ENCODE assay signal across 8 cellular contexts in the genomic region with DNA sequence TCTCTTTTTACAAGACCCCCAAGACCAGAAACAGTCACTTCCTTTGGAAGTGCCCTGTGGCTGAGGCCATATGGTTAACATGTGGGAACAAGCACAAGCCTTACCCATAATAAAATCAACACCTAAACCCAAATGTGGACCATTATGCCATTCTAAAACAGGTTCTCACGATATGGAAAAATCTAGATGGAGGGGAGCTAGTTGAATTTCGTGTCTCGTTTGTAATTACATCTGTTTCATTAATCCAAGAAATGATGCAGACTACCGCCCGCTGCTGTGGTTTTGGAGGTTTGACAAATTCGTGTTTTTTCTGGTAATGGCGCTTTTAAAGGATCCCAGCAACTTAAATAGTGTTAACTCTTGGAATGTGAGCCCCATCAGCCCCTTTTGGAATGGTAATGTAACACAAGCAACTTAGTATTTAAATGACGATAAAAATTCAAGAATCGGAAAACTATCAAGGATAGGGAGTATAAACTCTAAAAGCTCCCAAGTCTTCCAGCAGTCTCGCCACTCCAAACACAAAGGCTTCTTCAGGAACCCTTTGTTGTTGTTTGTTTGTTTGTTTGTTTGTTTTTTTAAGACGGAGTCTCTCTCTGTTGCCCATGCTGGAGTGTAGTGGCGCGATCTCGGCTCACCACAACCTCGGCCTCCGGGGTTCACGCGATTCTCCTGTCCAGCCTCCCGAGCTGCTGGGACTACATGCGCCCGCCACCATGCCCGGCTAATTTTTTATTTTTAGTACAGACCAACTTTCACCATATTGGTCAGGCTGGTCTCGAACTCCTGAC. TPM values are rescaled to one million over a fixed set of nuclear protein-coding genes. Genes with fewer than 3 reads are reported as not detected.
DNase-seq lines count a peak whose midpoint lies in the region; ATAC-seq and FAIRE-seq lines count a peak whose summit lies in the region.

No MANE protein-coding gene starts in this region.

- H3K9ac ChIP-seq in iPS-20b (ENCODE audit: low read depth, low read length) = peak overlapping the region; percentile 99

- no peaks in the 10 kb centered on the region for H3K27me3 ChIP-seq in iPS-20b (ENCODE audit: insufficient read depth, low read length)

- peaks cover 33% of the 10 kb centered on the region for H3K36me3 Mint-ChIP-seq in stimulated activated memory B cell treated with anti-CD40 and anti-IgM and Interleukin-4, amounts not matched to agents 10 μg/mL and 1 μg/mL and 100 μg/mL, for 72 hours

- peaks cover 5% of the 10 kb centered on the region; the same call in 1 of the 2 replicates for H3K4me1 ChIP-seq in iPS-20b (ENCODE audit: insufficient read depth, low read length)

- H3K27ac Mint-ChIP-seq in stimulated activated memory B cell treated with anti-CD40 and anti-IgM and Interleukin-4, amounts not matched to agents 10 μg/mL and 1 μg/mL and 100 μg/mL, for 72 hours = peak overlapping the region; percentile 100

- H3K27ac ChIP-seq in angular gyrus (ENCODE audit: low read depth, low read length) (peak overlapping the region; percentile 92), iPS-20b (ENCODE audit: low read length) (peak overlapping the region; percentile 99)

- FAIRE-seq in urothelium cell line (lab: Jason Lieb, UNC) = no peak

- H3K9me3 Mint-ChIP-seq in stimulated activated memory B cell treated with anti-CD40 and anti-IgM and Interleukin-4, amounts not matched to agents 10 μg/mL and 1 μg/mL and 100 μg/mL, for 72 hours = no peaks in the 10 kb centered on the region

- H3K27me3 Mint-ChIP-seq in stimulated activated memory B cell treated with anti-CD40 and anti-IgM and Interleukin-4, amounts not matched to agents 10 μg/mL and 1 μg/mL and 100 μg/mL, for 72 hours = no peaks in the 10 kb centered on the region

- H3K4me1 Mint-ChIP-seq in stimulated activated memory B cell treated with anti-CD40 and anti-IgM and Interleukin-4, amounts not matched to agents 10 μg/mL and 1 μg/mL and 100 μg/mL, for 72 hours = peaks cover 58% of the 10 kb centered on the region

- H3K4me3 ChIP-seq in iPS-20b (ENCODE audit: low read length) = peak overlapping the region; percentile 81

- no peak for ATAC-seq in stimulated activated memory B cell treated with anti-CD40 and anti-IgM and Interleukin-4, amounts not matched to agents 10 μg/mL and 1 μg/mL and 100 μg/mL, for 72 hours

- H3K4me3 Mint-ChIP-seq in stimulated activated memory B cell treated with anti-CD40 and anti-IgM and Interleukin-4, amounts not matched to agents 10 μg/mL and 1 μg/mL and 100 μg/mL, for 72 hours = peak overlapping the region; percentile 95

- peak; percentile 63 for DNase-seq in ELF-1 (ENCODE audit: low read depth, low spot score)
- peak; percentile 55 for DNase-seq in M059J (ENCODE audit: low read depth)
- DNase-seq in NOMO-1 treated with dmso at 0.1 percent for 144 hours (lab: John Stamatoyannopoulos, UW; ENCODE audit: unreplicated experiment) = no peak
- DNase-seq in cerebellar nuclear complex (lab: John Stamatoyannopoulos, UW) = no peak
- no peak for DNase-seq in urothelium cell line (ENCODE audit: low spot score)

- H3K9me3 ChIP-seq in iPS-20b (ENCODE audit: insufficient read depth, low read depth, low read length) = no peaks in the 10 kb centered on the region

- H3K36me3 ChIP-seq in iPS-20b (ENCODE audit: insufficient read depth, low read depth, low read length) = peaks cover 33% of the 10 kb centered on the region

RNA-seq across cellular contexts. Expression of a gene that starts 1.1 kb away (rescaled TPM):
- total RNA-seq in M059J (2014; rRNA removed; shearing (Covaris generic)) = 375 and 380 TPM in 2 replicates

RNA-seq across cellular contexts. Expression of a gene that starts 21.7 kb away (rescaled TPM):
- 34.9 and 70.7 TPM in 2 replicates for total RNA-seq in M059J (2014; rRNA removed; shearing (Covaris generic))

Comparison
In these comparisons a context has a peak if more than half of its experiments do, and no peak if none do; other contexts are left out.
1. DNase-seq: peak in ELF-1 (single experiment) and M059J (single experiment); none in NOMO-1 treated with dmso at 0.1 percent for 144 hours (single experiment), cerebellar nuclear complex (0 of 2) and urothelium cell line (single experiment).